In the genomic region with DNA sequence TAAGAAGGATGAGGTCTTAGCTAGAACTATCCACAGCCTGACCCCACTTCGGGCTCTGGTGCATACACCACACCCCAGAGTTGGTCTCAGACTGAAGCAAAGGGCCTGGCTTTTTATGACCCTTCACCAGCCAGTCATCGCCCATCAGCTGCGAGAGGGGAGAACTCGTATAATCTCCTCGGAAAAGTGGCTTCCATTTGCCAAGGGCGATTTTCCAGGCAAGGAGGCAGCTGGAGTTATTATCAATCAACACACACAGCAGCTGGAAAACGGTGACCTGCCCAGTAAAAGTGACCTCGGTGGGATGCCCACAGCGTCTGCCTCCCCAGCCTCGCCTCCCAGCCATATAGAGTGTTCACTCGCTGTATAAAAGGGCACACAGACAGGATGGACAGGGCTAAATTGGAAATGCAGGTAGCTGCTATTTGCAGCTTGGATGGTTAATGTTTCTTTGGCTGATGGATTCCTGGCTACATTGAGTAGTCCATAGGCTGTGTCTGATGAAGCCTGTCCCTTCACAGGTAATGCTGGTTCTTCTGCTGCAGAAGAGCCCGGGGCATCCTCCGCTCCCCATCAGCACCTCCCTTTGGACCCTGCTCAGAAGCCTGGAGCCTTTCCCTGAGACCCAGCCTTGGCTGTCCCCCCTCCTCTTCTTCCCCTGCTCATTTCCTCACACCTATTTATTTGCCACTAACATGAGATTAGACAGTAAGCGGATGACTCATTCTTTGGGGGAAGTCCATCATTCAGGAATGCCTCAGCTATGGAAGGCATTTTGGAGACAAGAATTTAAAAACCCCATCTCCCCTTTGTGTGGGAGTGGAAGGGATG, we compare ENCODE assay signal across 12 cellular contexts. TPM values are rescaled to one million over a fixed set of nuclear protein-coding genes. Genes with fewer than 3 reads are reported as not detected.
DNase-seq lines count a peak whose midpoint lies in the region; ATAC-seq and TF ChIP-seq lines count a peak whose summit lies in the region.
"Had no signal": no experiment of that assay in that cellular context is flagged by ENCODE, and none has a peak within 500 bp of the region (broad histone marks: within the 10 kb centered on the region; RNA-seq: fewer than 3 reads in every experiment).

No MANE protein-coding gene starts in this region.

- H3K27me3 ChIP-seq in Caco-2 (replicated peaks; ENCODE audit: control insufficient read depth, insufficient read depth, low read length) (no peaks in the 10 kb centered on the region), endodermal cell (ENCODE audit: control insufficient read depth, insufficient read depth, low read length, poor library complexity, severe bottlenecking) (no peaks in the 10 kb centered on the region), esophagus squamous epithelium (no peaks in the 10 kb centered on the region)

- BruUV-seq in Caco-2 (replicated peaks; lab: Mats Ljungman, UMichigan), result no TSS peak

- H3K4me1 Mint-ChIP-seq in Caco-2 (ENCODE audit: low read depth, unreplicated experiment), result peaks cover 24% of the 10 kb centered on the region
- peaks cover 8% of the 10 kb centered on the region for H3K4me1 Mint-ChIP-seq in endodermal cell
- H3K4me1 Mint-ChIP-seq: WTC11 had no signal

- H3K9me3 Mint-ChIP-seq in Caco-2 (ENCODE audit: unreplicated experiment), result no peaks in the 10 kb centered on the region
- no peaks in the 10 kb centered on the region for H3K9me3 Mint-ChIP-seq in endodermal cell
- H3K9me3 Mint-ChIP-seq: natural killer cell treated with Interleukin-12 subunit alpha and Interleukin-12 subunit beta and Interleukin-15 and Interleukin-18, amount 100 ng/mL, for 72 hours; WTC11 had no signal

- CTCF ChIA-PET in Caco-2 (lab: Charles Lee), result no interaction called here

- peaks cover 43% of the 10 kb centered on the region for H3K4me1 ChIP-seq in Caco-2
- peaks cover 7% of the 10 kb centered on the region for H3K4me1 ChIP-seq in endodermal cell (ENCODE audit: control insufficient read depth, insufficient read depth, low read length)
- peaks cover 3 to 42% (median 9%) of the 10 kb centered on the region in 3 donors for H3K4me1 ChIP-seq in esophagus squamous epithelium

- H3K27ac ChIP-seq in endodermal cell (ENCODE audit: low read depth, low read length) (no peak overlapping the region), esophagus squamous epithelium (no peak overlapping the region)
- H3K27ac ChIP-seq: epithelial cell of prostate had no signal

- peaks cover 28% of the 10 kb centered on the region for H3K36me3 Mint-ChIP-seq in Caco-2 (ENCODE audit: insufficient read depth, unreplicated experiment)
- H3K36me3 Mint-ChIP-seq in endodermal cell (ENCODE audit: low read depth), result peaks cover 6% of the 10 kb centered on the region
- H3K36me3 Mint-ChIP-seq: natural killer cell treated with Interleukin-12 subunit alpha and Interleukin-12 subunit beta and Interleukin-15 and Interleukin-18, amount 100 ng/mL, for 72 hours; WTC11 had no signal

- no peaks in the 10 kb centered on the region for H3K27me3 Mint-ChIP-seq in Caco-2 (ENCODE audit: insufficient read depth, unreplicated experiment)
- H3K27me3 Mint-ChIP-seq in endodermal cell (ENCODE audit: insufficient read depth), result no peaks in the 10 kb centered on the region
- H3K27me3 Mint-ChIP-seq: natural killer cell treated with Interleukin-12 subunit alpha and Interleukin-12 subunit beta and Interleukin-15 and Interleukin-18, amount 100 ng/mL, for 72 hours had no signal

- H3K4me3 ChIP-seq in Caco-2 (ENCODE audit: low read depth, low read length) (no peak overlapping the region), endodermal cell (ENCODE audit: low read length) (no peak overlapping the region), esophagus squamous epithelium (no peak overlapping the region)

- ATAC-seq in GM21619 (IDR thresholded peaks at IDR 0.05; ENCODE audit: unreplicated experiment) (no peak), HG03520 (IDR thresholded peaks at IDR 0.05; ENCODE audit: unreplicated experiment) (no peak)
- ATAC-seq: natural killer cell treated with Interleukin-12 subunit alpha and Interleukin-12 subunit beta and Interleukin-15 and Interleukin-18, amount 100 ng/mL, for 72 hours; WTC11 had no signal

- no peaks in the 10 kb centered on the region for H3K9me3 ChIP-seq in Caco-2
- H3K9me3 ChIP-seq in endodermal cell (ENCODE audit: control insufficient read depth, low read length), result no peaks in the 10 kb centered on the region
- no peaks in the 10 kb centered on the region for H3K9me3 ChIP-seq in esophagus squamous epithelium

- H3K27ac Mint-ChIP-seq in Caco-2 (ENCODE audit: unreplicated experiment), result peak overlapping the region; percentile 83
- no peak overlapping the region for H3K27ac Mint-ChIP-seq in endodermal cell
- H3K27ac Mint-ChIP-seq: natural killer cell treated with Interleukin-12 subunit alpha and Interleukin-12 subunit beta and Interleukin-15 and Interleukin-18, amount 100 ng/mL, for 72 hours; WTC11 had no signal

- no peak for TF ChIP-seq POLR2A in esophagus squamous epithelium (IDR thresholded peaks at IDR 0.05)

- TF ChIP-seq CTCF in Caco-2 (IDR thresholded peaks at IDR 0.05; ENCODE audit: insufficient read depth in 1 of 2, low read depth in 1 of 2, low read length in 1 of 2, severe bottlenecking in 1 of 2, unreplicated experiment in 1 of 2) (no peak), endodermal cell (conservative IDR thresholded peaks at IDR 0.05) (no peak), esophagus squamous epithelium (IDR thresholded peaks at IDR 0.05) (no peak)

- POLR2A ChIA-PET in Caco-2 (lab: Charles Lee), result no interaction called here

- no peaks in the 10 kb centered on the region for H3K36me3 ChIP-seq in Caco-2 (ENCODE audit: control insufficient read depth, insufficient read depth, low read length)
- no peaks in the 10 kb centered on the region for H3K36me3 ChIP-seq in endodermal cell (ENCODE audit: control insufficient read depth, insufficient read depth, low read length)
- peaks cover 0 to 21% (median 0%) of the 10 kb centered on the region in 3 donors for H3K36me3 ChIP-seq in esophagus squamous epithelium

- DNase-seq in Caco-2 (peak; percentile 43 to 47), NCI-H146 (lab: John Stamatoyannopoulos, UW) (peak; percentile 57), endodermal cell (peak; percentile 75), mesenteric fat pad (ENCODE audit: low spot score) (peak; percentile 59), esophagus squamous epithelium (lab: John Stamatoyannopoulos, UW) (no peak), UCSD-AML1 (lab: John Stamatoyannopoulos, UW; ENCODE audit: unreplicated experiment) (no peak)
- DNase-seq: DMS79 treated with DMSO at 0.1 percent for 48 hours had no signal

- intact Hi-C loops in Caco-2 (cut with micrococcal nuclease; ENCODE audit: unreplicated experiment) (loop anchor here (2.0 kb wide), 1 partner anchor 45 kb away; a partner anchor contains a TSS), esophagus squamous epithelium (cut with DNase I) (no loop called here)

- 69 to 75% methylated on average over 9 to 14 of the region's 14 CpGs for WGBS in endodermal cell (ENCODE audit: insufficient coverage in 1 of 2, insufficient read length in 1 of 2), 2 experiments
- 49 to 57% methylated on average over 9 to 10 of the region's 14 CpGs for WGBS in esophagus squamous epithelium, 2 donors

- H3K9ac ChIP-seq in endodermal cell (ENCODE audit: extremely low read depth, low read length, poor library complexity, severe bottlenecking), result no peak overlapping the region

- H3K4me3 Mint-ChIP-seq in Caco-2 (ENCODE audit: unreplicated experiment) (no peak overlapping the region), endodermal cell (no peak overlapping the region)
- H3K4me3 Mint-ChIP-seq: natural killer cell treated with Interleukin-12 subunit alpha and Interleukin-12 subunit beta and Interleukin-15 and Interleukin-18, amount 100 ng/mL, for 72 hours; WTC11 had no signal

RNA-seq across cellular contexts. Expression of a gene that starts 45.7 kb away (rescaled TPM):
- 11.4 and 11.9 TPM in 2 replicates for total RNA-seq in Caco-2 (2022)
- 10 to 100 TPM; 10.9 to 14.0 TPM for total RNA-seq in endodermal cell
- 9.9 TPM for polyA plus RNA-seq in endodermal cell (2013, experiment 1 of 2)
- 7.7 TPM for polyA plus RNA-seq in endodermal cell (2013, experiment 2 of 2)
- 7.7 TPM for total RNA-seq in mesenteric fat pad
- total RNA-seq in esophagus squamous epithelium, result 1 to 10 TPM; 3.6 to 9.7 (median 8.6) TPM

RNA-seq across cellular contexts. Expression of a gene that starts 45.9 kb away (rescaled TPM):
- total RNA-seq in Caco-2 (2022) (66.3 and 69.0 TPM in 2 replicates), endodermal cell (10 to 100 TPM; 47.6 to 48.2 TPM), mesenteric fat pad (51.8 TPM), esophagus squamous epithelium (10 to 100 TPM; 36.3 to 54.3 (median 41.4) TPM)
- 18.2 TPM for polyA plus RNA-seq in endodermal cell (2013, experiment 1 of 2)
- 19.4 TPM for polyA plus RNA-seq in endodermal cell (2013, experiment 2 of 2)

Comparison
In these comparisons a context has a peak if more than half of its experiments do, and no peak if none do; other contexts are left out.
1. DNase-seq: peak in Caco-2 (2 of 2), NCI-H146 (single experiment), endodermal cell (single experiment) and mesenteric fat pad (single experiment); none in esophagus squamous epithelium (single experiment) and UCSD-AML1 (single experiment).